30 cellular contexts compared by ENCODE assay signal in the genomic region with DNA sequence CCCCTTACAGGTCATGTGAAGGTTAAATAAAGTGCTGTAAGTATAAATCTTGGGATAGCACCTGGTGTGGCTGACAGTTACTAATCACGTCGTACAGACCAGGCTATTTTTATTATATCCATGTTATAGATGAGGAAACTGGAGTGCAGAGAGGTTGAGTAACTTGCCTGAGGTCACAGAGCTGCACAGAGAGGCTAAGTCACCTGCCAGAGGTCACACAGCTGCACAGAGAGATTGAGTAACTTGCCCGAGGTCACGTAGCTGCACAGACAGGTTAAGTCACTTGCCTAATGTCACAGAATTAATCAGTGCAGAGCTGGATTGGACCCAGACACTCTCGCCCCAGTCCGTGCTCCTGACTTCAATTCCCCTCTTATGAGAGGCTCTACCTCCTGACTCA.
"Had no signal": no experiment of that assay in that cellular context is flagged by ENCODE, and none has a peak within 500 bp of the region (broad histone marks: within the 10 kb centered on the region; RNA-seq: fewer than 3 reads in every experiment).

No MANE protein-coding gene starts in this region.

- H3K27me3 ChIP-seq: cardiac muscle cell, esophagus squamous epithelium, right atrium auricular region, upper lobe of left lung, vagina had no signal

- H3K36me3 Mint-ChIP-seq: activated naive CD4-positive, alpha-beta T cell treated with anti-CD3 and anti-CD28 coated beads, Interleukin-2, amount 50 U/mL, for 24 hours; naive thymus-derived CD8-positive, alpha-beta T cell; stimulated activated memory B cell treated with anti-CD40 and anti-IgM and Interleukin-4, amounts not matched to agents 10 μg/mL and 1 μg/mL and 100 μg/mL, for 72 hours had no signal

- H3K4me2 ChIP-seq: smooth muscle cell had no signal

- H3K4me1 Mint-ChIP-seq: activated naive CD4-positive, alpha-beta T cell treated with anti-CD3 and anti-CD28 coated beads, Interleukin-2, amount 50 U/mL, for 24 hours; activated T-helper 17 cell treated with anti-CD3 and anti-CD28 coated beads, Interleukin-2, amount 50 U/mL, for 72 hours; naive thymus-derived CD8-positive, alpha-beta T cell; neural crest cell; stimulated activated memory B cell treated with anti-CD40 and anti-IgM and Interleukin-4, amounts not matched to agents 10 μg/mL and 1 μg/mL and 100 μg/mL, for 72 hours; stimulated activated naive CD8-positive, alpha-beta T cell treated with anti-CD3 and anti-CD28 coated beads, Interleukin-15, amount 100 ng/mL, for 72 hours had no signal

- H3K4me3 ChIP-seq: cardiac muscle cell, esophagus squamous epithelium, heart right ventricle, left lung, lower lobe of right lung, right atrium auricular region, smooth muscle cell, upper lobe of left lung, vagina had no signal

- H3K36me3 ChIP-seq: cardiac muscle cell, esophagus squamous epithelium, heart right ventricle, left lung, lower lobe of right lung, right atrium auricular region, upper lobe of left lung, vagina, WERI-Rb-1 had no signal

- H3K4me3 Mint-ChIP-seq: activated CD8-positive, alpha-beta T cell treated with anti-CD3 and anti-CD28 coated beads for 36 hours; activated naive CD4-positive, alpha-beta T cell treated with anti-CD3 and anti-CD28 coated beads, Interleukin-2, amount 50 U/mL, for 24 hours; activated T-cell treated with anti-CD3 and anti-CD28 coated beads, Interleukin-2, amount 50 U/mL, for 4 hours; activated T-helper 17 cell treated with anti-CD3 and anti-CD28 coated beads, Interleukin-2, amount 50 U/mL, for 72 hours; naive thymus-derived CD8-positive, alpha-beta T cell; neural crest cell; stimulated activated memory B cell treated with anti-CD40 and anti-IgM and Interleukin-4, amounts not matched to agents 10 μg/mL and 1 μg/mL and 100 μg/mL, for 72 hours; stimulated activated naive CD8-positive, alpha-beta T cell treated with anti-CD3 and anti-CD28 coated beads, Interleukin-15, amount 100 ng/mL, for 72 hours; T-helper 17 cell had no signal

- H3K9me3 Mint-ChIP-seq: activated CD8-positive, alpha-beta T cell treated with anti-CD3 and anti-CD28 coated beads for 36 hours; activated naive CD4-positive, alpha-beta T cell treated with anti-CD3 and anti-CD28 coated beads, Interleukin-2, amount 50 U/mL, for 24 hours; activated T-cell treated with anti-CD3 and anti-CD28 coated beads, Interleukin-2, amount 50 U/mL, for 4 hours; activated T-helper 17 cell treated with anti-CD3 and anti-CD28 coated beads, Interleukin-2, amount 50 U/mL, for 72 hours; naive thymus-derived CD8-positive, alpha-beta T cell; neural crest cell; stimulated activated memory B cell treated with anti-CD40 and anti-IgM and Interleukin-4, amounts not matched to agents 10 μg/mL and 1 μg/mL and 100 μg/mL, for 72 hours; stimulated activated naive CD8-positive, alpha-beta T cell treated with anti-CD3 and anti-CD28 coated beads, Interleukin-15, amount 100 ng/mL, for 72 hours had no signal

- ATAC-seq: activated CD8-positive, alpha-beta T cell treated with anti-CD3 and anti-CD28 coated beads for 36 hours; activated T-cell treated with anti-CD3 and anti-CD28 coated beads, Interleukin-2, amount 50 U/mL, for 4 hours; activated T-helper 17 cell treated with anti-CD3 and anti-CD28 coated beads, Interleukin-2, amount 50 U/mL, for 72 hours; heart right ventricle; left lung; lower lobe of right lung; naive thymus-derived CD8-positive, alpha-beta T cell; stimulated activated memory B cell treated with anti-CD40 and anti-IgM and Interleukin-4, amounts not matched to agents 10 μg/mL and 1 μg/mL and 100 μg/mL, for 72 hours; stimulated activated naive CD8-positive, alpha-beta T cell treated with anti-CD3 and anti-CD28 coated beads, Interleukin-15, amount 100 ng/mL, for 72 hours; T-helper 17 cell had no signal

- H3K27ac Mint-ChIP-seq: activated CD8-positive, alpha-beta T cell treated with anti-CD3 and anti-CD28 coated beads for 36 hours; activated naive CD4-positive, alpha-beta T cell treated with anti-CD3 and anti-CD28 coated beads, Interleukin-2, amount 50 U/mL, for 24 hours; activated T-helper 17 cell treated with anti-CD3 and anti-CD28 coated beads, Interleukin-2, amount 50 U/mL, for 72 hours; stimulated activated memory B cell treated with anti-CD40 and anti-IgM and Interleukin-4, amounts not matched to agents 10 μg/mL and 1 μg/mL and 100 μg/mL, for 72 hours; stimulated activated naive CD8-positive, alpha-beta T cell treated with anti-CD3 and anti-CD28 coated beads, Interleukin-15, amount 100 ng/mL, for 72 hours; T-helper 17 cell had no signal

- DNase-seq: activated CD4-positive, alpha-beta T cell treated with anti-CD3 and anti-CD28 coated beads, Interleukin-2, amount 50 U/mL, for 1 hour; activated CD4-positive, CD25-positive, alpha-beta regulatory T cell treated with anti-CD3 and anti-CD28 coated beads, Interleukin-2, amount 50 U/mL, for 72 hours; activated CD8-positive, alpha-beta T cell treated with anti-CD3 and anti-CD28 coated beads for 36 hours; activated gamma-delta T cell treated with Interleukin-2 at 50 U/mL for 16 hours; activated T-cell treated with anti-CD3 and anti-CD28 coated beads, Interleukin-2, amount 50 U/mL, for 4 hours; esophagus squamous epithelium; foreskin melanocyte; heart right ventricle; lower lobe of right lung; mesenchymal stem cell; occipital lobe; stimulated activated CD4-positive, alpha-beta T cell treated with anti-CD3 and anti-CD28 coated beads, Interleukin-1b, Interleukin-23, amount 100 ng/mL, for 48 hours; stimulated activated CD4-positive, alpha-beta T cell treated with anti-CD3 and anti-CD28 coated beads, Interleukin-4, amount 100 ng/mL, for 4 hours; stimulated activated CD8-positive, alpha-beta memory T cell treated with anti-CD3 and anti-CD28 coated beads, Interleukin-4, amount 100 ng/mL, for 48 hours; stimulated activated naive CD8-positive, alpha-beta T cell treated with anti-CD3 and anti-CD28 coated beads, Interleukin-15, amount 100 ng/mL, for 72 hours; substantia nigra; T-helper 17 cell; T1000; upper lobe of left lung; WERI-Rb-1 had no signal

- H3K27ac ChIP-seq: cardiac muscle cell, esophagus squamous epithelium, heart right ventricle, left lung, lower lobe of right lung, right atrium auricular region, upper lobe of left lung, vagina, WERI-Rb-1 had no signal

- H3K27me3 Mint-ChIP-seq: activated CD8-positive, alpha-beta T cell treated with anti-CD3 and anti-CD28 coated beads for 36 hours; activated naive CD4-positive, alpha-beta T cell treated with anti-CD3 and anti-CD28 coated beads, Interleukin-2, amount 50 U/mL, for 24 hours had no signal

- H3K4me1 ChIP-seq: left lung, lower lobe of right lung, right atrium auricular region, vagina had no signal

- H3K9me3 ChIP-seq: esophagus squamous epithelium, heart right ventricle, left lung, lower lobe of right lung, right atrium auricular region, upper lobe of left lung, vagina had no signal
